In genomic region chr6:69145062-69145461, GRCh38 we compare ENCODE assay signal across 23 cellular contexts.
"Had no signal": no experiment of that assay in that cellular context is flagged by ENCODE, and none has a peak within 500 bp of the region (broad histone marks: within the 10 kb centered on the region; RNA-seq: fewer than 3 reads in every experiment).

No MANE protein-coding gene starts in this region.

- H3K36me3 ChIP-seq: colonic mucosa, esophagus muscularis mucosa, gastroesophageal sphincter, heart left ventricle, left lung had no signal

- H3K27me3 Mint-ChIP-seq: dendritic cell treated with granulocyte-macrophage colony-stimulating factor and Interleukin-4, amounts not matched to agents 40 ng/mL and 50 ng/mL, for 4 days; effector memory CD8-positive, alpha-beta T cell; memory B cell had no signal

- DNase-seq: colonic mucosa; cortex of kidney; effector CD8-positive, alpha-beta T cell; effector memory CD8-positive, alpha-beta T cell; endodermal cell; foreskin keratinocyte; heart left ventricle; hypothalamus; immature natural killer cell; islet precursor cell; kidney; kidney glomerular epithelial cell; left ventricle myocardium superior; mammary epithelial cell; mesendoderm; midbrain had no signal

- H3K27me3 ChIP-seq: colonic mucosa, esophagus muscularis mucosa, foreskin keratinocyte, gastroesophageal sphincter, heart left ventricle, hepatocyte, left lung had no signal

- ATAC-seq: effector memory CD8-positive, alpha-beta T cell; foreskin keratinocyte; gastroesophageal sphincter; left lung; left ventricle myocardium superior had no signal

- H3K36me3 Mint-ChIP-seq: immature natural killer cell, memory B cell had no signal

- H3K27ac Mint-ChIP-seq: dendritic cell treated with granulocyte-macrophage colony-stimulating factor and Interleukin-4, amounts not matched to agents 40 ng/mL and 50 ng/mL, for 4 days; effector memory CD8-positive, alpha-beta T cell; endodermal cell; immature natural killer cell; memory B cell had no signal

- H3K4me1 Mint-ChIP-seq: endodermal cell, immature natural killer cell, memory B cell had no signal

- H3K4me3 Mint-ChIP-seq: dendritic cell treated with granulocyte-macrophage colony-stimulating factor and Interleukin-4, amounts not matched to agents 40 ng/mL and 50 ng/mL, for 4 days; effector memory CD8-positive, alpha-beta T cell; endodermal cell; immature natural killer cell; memory B cell had no signal

- H3K4me3 ChIP-seq: colonic mucosa, esophagus muscularis mucosa, gastroesophageal sphincter, heart left ventricle, hepatocyte, left lung, lung had no signal

- H3K4me1 ChIP-seq: colonic mucosa, esophagus muscularis mucosa, foreskin keratinocyte, gastroesophageal sphincter, heart left ventricle, left lung had no signal

- H3K27ac ChIP-seq: colonic mucosa, esophagus muscularis mucosa, foreskin keratinocyte, gastroesophageal sphincter, heart left ventricle, hepatocyte, left lung had no signal

- H2AFZ ChIP-seq: hepatocyte had no signal

- H3K4me2 ChIP-seq: hepatocyte had no signal

- H3K9me3 ChIP-seq: colonic mucosa, esophagus muscularis mucosa had no signal
